Comparison of ENCODE assay signal across 8 cellular contexts in the genomic region with DNA sequence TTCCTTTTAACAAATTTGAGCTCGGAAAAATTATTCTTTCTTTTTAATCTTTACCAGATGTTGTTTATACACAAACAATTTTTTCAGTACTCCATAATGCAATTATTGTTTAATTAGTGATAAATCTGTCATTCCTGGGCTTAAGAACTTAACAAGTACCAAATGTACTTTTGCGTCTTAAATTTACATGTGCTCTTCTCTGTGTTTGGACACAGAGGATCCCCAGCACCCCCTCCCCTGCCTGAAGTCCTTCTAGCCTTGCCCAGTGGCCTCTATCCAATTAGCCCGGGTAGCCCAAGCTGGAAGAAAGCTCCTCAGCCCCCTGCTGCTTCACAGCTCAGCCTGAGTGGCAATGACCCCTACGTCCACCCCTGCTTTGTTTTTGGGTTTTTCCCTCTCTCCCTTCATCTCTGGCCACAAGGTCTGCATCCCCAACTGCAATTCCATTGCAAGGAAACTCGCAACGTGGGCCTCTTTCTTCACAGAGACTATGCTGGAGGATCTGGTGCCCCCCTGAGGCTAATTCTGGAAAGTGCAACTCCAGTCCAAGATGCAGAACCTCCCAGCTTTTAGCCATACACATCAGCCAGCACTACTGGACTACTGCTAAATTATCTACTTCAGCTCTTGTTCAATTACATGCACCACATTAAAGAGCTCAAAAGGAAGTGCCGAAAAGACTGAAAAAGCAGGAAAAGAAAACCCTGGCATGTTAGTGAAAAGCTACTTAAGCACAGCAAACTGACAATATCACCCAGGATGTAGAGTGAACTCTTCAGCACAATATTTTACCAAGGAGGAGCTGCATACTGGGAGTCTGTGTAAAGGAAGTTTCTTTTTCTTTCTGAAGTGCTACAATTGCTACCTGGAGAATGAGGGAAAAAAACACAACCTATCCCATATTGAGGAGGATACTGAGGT.
DNase-seq lines count a peak whose midpoint lies in the region; TF ChIP-seq lines count a peak whose summit lies in the region.

No MANE protein-coding gene starts in this region.

- H3K79me2 ChIP-seq in GM23248 (ENCODE audit: insufficient read depth) = no peaks in the 10 kb centered on the region

- DNase-seq in AG09319 (ENCODE audit: extremely low read depth, low read depth) (peak; percentile 36), GM23248 (peak; percentile 82), NCI-H524 treated with DMSO at 0.1 percent for 48 hours (lab: John Stamatoyannopoulos, UW) (peak; percentile 63), medulla oblongata (ENCODE audit: extremely low spot score) (peak; percentile 90), NCI-H446 treated with DMSO at 0.1 percent for 48 hours (lab: John Stamatoyannopoulos, UW) (no peak)
- DNase-seq in activated CD4-positive, alpha-beta T cell treated with anti-CD3 and anti-CD28 coated beads, Interleukin-2, amount 50 U/mL, for 48 hours = peak; percentile 54 to 64
- DNase-seq in stimulated activated CD8-positive, alpha-beta memory T cell treated with anti-CD3 and anti-CD28 coated beads, Interleukin-7, amount 100 ng/mL, for 1 hour (ENCODE audit: low read depth in 2 of 2) = peak; percentile 6 to 15

- H3K36me3 ChIP-seq in GM23248 (ENCODE audit: low read depth) = no peaks in the 10 kb centered on the region
- H3K36me3 ChIP-seq in endocrine pancreas (ENCODE audit: control insufficient read depth, insufficient read depth, low read length) = no peaks in the 10 kb centered on the region

- peak overlapping the region; percentile 43 for H3K4me2 ChIP-seq in GM23248 (ENCODE audit: unreplicated experiment)

- 0 out of 2 replicates have a peak, but pooled peaks cover 3% of the 10 kb centered on the region for H3K4me1 ChIP-seq in GM23248 (ENCODE audit: insufficient read depth)
- peaks cover 17% of the 10 kb centered on the region for H3K4me1 ChIP-seq in endocrine pancreas (ENCODE audit: control insufficient read depth, insufficient read depth, low read length)

- WGBS in GM23248 (ENCODE audit: low coverage in 1 of 2, low lambda C conversion rate in 2 of 2, missing lambda C conversion rate in 2 of 2), 2 experiments = 5 to 8% methylated on average over 7 of the region's 7 CpGs

- TF ChIP-seq CTCF in AG09319 (IDR thresholded peaks at IDR 0.05; ENCODE audit: low read depth, low read length) = peak; percentile 91

- H3K9ac ChIP-seq in GM23248 (no peak overlapping the region), endocrine pancreas (ENCODE audit: control insufficient read depth, insufficient read depth, low read length) (peak overlapping the region; percentile 21)

- H3F3A ChIP-seq in GM23248 (ENCODE audit: insufficient read depth) = no peaks in the 10 kb centered on the region

- H3K27me3 ChIP-seq in GM23248 (replicated peaks; ENCODE audit: insufficient read depth) = no peaks in the 10 kb centered on the region
- H3K27me3 ChIP-seq in endocrine pancreas (ENCODE audit: control insufficient read depth, insufficient read depth, low read length) = no peaks in the 10 kb centered on the region

- no peaks in the 10 kb centered on the region for H3K9me2 ChIP-seq in GM23248 (ENCODE audit: insufficient read depth)

- no peak overlapping the region for H3K4me3 ChIP-seq in GM23248
- H3K4me3 ChIP-seq in endocrine pancreas (ENCODE audit: control insufficient read depth, insufficient read depth, low read length) = no peak overlapping the region

- H3K9me3 ChIP-seq in GM23248 (ENCODE audit: low read depth) (no peaks in the 10 kb centered on the region), endocrine pancreas (ENCODE audit: control insufficient read depth, low read length) (no peaks in the 10 kb centered on the region)

- H3K27ac ChIP-seq in GM23248 = no peak overlapping the region

- no peaks in the 10 kb centered on the region for H4K20me1 ChIP-seq in GM23248 (ENCODE audit: insufficient read depth)

- in situ Hi-C loops in GM23248 (cut with MboI) = no loop called here

- H2AFZ ChIP-seq in GM23248 = peak overlapping the region; percentile 57
